ENCODE assay signal across 1 cellular context in the genomic region with DNA sequence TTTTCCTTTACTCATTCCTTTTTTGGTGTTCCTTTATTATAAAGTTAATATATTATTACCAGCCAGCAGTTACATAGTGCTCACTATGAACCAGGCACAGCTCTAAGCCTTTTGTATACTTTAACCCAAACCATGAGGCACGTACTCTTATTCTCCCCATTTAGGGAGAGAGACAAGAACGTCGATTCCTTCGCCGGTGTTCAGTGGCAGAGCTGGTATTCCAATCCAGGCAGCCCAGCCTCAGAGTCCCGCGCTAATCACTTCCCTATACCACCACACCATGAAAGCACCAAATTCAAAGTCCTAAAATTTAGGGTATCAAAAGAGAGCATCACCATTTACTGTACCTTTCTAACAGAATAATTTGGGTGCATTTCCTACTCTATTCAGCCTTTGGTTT.
TF ChIP-seq lines count a peak whose summit lies in the region.

No MANE protein-coding gene starts in this region.

TF ChIP-seq in GM23338, 12 proteins besides CTCF, POLR2A, EP300 and RAD21:
- TF ChIP-seq, protein P1, sequence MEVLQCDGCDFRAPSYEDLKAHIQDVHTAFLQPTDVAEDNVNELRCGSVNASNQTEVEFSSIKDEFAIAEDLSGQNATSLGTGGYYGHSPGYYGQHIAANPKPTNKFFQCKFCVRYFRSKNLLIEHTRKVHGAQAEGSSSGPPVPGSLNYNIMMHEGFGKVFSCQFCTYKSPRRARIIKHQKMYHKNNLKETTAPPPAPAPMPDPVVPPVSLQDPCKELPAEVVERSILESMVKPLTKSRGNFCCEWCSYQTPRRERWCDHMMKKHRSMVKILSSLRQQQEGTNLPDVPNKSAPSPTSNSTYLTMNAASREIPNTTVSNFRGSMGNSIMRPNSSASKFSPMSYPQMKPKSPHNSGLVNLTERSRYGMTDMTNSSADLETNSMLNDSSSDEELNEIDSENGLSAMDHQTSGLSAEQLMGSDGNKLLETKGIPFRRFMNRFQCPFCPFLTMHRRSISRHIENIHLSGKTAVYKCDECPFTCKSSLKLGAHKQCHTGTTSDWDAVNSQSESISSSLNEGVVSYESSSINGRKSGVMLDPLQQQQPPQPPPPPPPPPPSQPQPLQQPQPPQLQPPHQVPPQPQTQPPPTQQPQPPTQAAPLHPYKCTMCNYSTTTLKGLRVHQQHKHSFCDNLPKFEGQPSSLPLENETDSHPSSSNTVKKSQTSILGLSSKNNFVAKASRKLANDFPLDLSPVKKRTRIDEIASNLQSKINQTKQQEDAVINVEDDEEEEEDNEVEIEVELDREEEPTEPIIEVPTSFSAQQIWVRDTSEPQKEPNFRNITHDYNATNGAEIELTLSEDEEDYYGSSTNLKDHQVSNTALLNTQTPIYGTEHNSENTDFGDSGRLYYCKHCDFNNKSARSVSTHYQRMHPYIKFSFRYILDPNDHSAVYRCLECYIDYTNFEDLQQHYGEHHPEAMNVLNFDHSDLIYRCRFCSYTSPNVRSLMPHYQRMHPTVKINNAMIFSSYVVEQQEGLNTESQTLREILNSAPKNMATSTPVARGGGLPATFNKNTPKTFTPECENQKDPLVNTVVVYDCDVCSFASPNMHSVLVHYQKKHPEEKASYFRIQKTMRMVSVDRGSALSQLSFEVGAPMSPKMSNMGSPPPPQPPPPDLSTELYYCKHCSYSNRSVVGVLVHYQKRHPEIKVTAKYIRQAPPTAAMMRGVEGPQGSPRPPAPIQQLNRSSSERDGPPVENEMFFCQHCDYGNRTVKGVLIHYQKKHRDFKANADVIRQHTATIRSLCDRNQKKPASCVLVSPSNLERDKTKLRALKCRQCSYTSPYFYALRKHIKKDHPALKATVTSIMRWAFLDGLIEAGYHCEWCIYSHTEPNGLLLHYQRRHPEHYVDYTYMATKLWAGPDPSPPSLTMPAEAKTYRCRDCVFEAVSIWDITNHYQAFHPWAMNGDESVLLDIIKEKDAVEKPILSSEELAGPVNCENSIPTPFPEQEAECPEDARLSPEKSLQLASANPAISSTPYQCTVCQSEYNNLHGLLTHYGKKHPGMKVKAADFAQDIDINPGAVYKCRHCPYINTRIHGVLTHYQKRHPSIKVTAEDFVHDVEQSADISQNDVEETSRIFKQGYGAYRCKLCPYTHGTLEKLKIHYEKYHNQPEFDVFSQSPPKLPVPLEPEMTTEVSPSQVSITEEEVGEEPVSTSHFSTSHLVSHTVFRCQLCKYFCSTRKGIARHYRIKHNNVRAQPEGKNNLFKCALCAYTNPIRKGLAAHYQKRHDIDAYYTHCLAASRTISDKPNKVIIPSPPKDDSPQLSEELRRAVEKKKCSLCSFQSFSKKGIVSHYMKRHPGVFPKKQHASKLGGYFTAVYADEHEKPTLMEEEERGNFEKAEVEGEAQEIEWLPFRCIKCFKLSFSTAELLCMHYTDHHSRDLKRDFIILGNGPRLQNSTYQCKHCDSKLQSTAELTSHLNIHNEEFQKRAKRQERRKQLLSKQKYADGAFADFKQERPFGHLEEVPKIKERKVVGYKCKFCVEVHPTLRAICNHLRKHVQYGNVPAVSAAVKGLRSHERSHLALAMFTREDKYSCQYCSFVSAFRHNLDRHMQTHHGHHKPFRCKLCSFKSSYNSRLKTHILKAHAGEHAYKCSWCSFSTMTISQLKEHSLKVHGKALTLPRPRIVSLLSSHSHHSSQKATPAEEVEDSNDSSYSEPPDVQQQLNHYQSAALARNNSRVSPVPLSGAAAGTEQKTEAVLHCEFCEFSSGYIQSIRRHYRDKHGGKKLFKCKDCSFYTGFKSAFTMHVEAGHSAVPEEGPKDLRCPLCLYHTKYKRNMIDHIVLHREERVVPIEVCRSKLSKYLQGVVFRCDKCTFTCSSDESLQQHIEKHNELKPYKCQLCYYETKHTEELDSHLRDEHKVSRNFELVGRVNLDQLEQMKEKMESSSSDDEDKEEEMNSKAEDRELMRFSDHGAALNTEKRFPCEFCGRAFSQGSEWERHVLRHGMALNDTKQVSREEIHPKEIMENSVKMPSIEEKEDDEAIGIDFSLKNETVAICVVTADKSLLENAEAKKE (CRISPR knock-in tag; IDR thresholded peaks at IDR 0.05): no peak
- TF ChIP-seq ZNF114 (CRISPR knock-in tag; IDR thresholded peaks at IDR 0.05) (no peak), POLR2AphosphoS5 (IDR thresholded peaks at IDR 0.05; ENCODE audit: low read depth) (no peak), NANOG (IDR thresholded peaks at IDR 0.05; ENCODE audit: borderline replicate concordance) (no peak), EZH2 (IDR thresholded peaks at IDR 0.05; ENCODE audit: low read depth, unreplicated experiment) (no peak), CREB1 (CRISPR knock-in tag; IDR thresholded peaks at IDR 0.05; ENCODE audit: low read depth) (no peak), JUNB (IDR thresholded peaks at IDR 0.05; ENCODE audit: unreplicated experiment) (no peak), ZNF331 (CRISPR knock-in tag; IDR thresholded peaks at IDR 0.05; ENCODE audit: low read depth) (no peak)
- TF ChIP-seq, protein P2, sequence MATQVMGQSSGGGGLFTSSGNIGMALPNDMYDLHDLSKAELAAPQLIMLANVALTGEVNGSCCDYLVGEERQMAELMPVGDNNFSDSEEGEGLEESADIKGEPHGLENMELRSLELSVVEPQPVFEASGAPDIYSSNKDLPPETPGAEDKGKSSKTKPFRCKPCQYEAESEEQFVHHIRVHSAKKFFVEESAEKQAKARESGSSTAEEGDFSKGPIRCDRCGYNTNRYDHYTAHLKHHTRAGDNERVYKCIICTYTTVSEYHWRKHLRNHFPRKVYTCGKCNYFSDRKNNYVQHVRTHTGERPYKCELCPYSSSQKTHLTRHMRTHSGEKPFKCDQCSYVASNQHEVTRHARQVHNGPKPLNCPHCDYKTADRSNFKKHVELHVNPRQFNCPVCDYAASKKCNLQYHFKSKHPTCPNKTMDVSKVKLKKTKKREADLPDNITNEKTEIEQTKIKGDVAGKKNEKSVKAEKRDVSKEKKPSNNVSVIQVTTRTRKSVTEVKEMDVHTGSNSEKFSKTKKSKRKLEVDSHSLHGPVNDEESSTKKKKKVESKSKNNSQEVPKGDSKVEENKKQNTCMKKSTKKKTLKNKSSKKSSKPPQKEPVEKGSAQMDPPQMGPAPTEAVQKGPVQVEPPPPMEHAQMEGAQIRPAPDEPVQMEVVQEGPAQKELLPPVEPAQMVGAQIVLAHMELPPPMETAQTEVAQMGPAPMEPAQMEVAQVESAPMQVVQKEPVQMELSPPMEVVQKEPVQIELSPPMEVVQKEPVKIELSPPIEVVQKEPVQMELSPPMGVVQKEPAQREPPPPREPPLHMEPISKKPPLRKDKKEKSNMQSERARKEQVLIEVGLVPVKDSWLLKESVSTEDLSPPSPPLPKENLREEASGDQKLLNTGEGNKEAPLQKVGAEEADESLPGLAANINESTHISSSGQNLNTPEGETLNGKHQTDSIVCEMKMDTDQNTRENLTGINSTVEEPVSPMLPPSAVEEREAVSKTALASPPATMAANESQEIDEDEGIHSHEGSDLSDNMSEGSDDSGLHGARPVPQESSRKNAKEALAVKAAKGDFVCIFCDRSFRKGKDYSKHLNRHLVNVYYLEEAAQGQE (IDR thresholded peaks at IDR 0.05; ENCODE audit: unreplicated experiment): no peak
